8 cellular contexts compared by ENCODE assay signal in genomic region chr4:173288698-173289350, GRCh38. TPM values are rescaled to one million over a fixed set of nuclear protein-coding genes. Genes with fewer than 3 reads are reported as not detected.
A peak's percentile ranks its signal among the peaks of the same experiment; 100 is the strongest.
DNase-seq lines count a peak whose midpoint lies in the region; ATAC-seq and TF ChIP-seq lines count a peak whose summit lies in the region.

No MANE protein-coding gene starts in this region.

- intact Hi-C loops in lower lobe of right lung (cut with DNase I): no loop called here

- H3K27me3 Mint-ChIP-seq in T-helper 1 cell treated with Interleukin-12 subunit alpha and Interleukin-12 subunit beta and Interleukin-4 antibody, amounts not matched to agents 30 μg/mL and 1 μg/mL, for 36 hours (ENCODE audit: low read depth): no peaks in the 10 kb centered on the region

- no peaks in the 10 kb centered on the region for H3K9me2 ChIP-seq in GM23248 (ENCODE audit: insufficient read depth)

- no peak overlapping the region for H2AFZ ChIP-seq in GM23248

- H3K27ac ChIP-seq in GM23248 (no peak overlapping the region), lower lobe of right lung (no peak overlapping the region)

- H3K4me1 ChIP-seq in GM23248 (ENCODE audit: insufficient read depth) (no peaks in the 10 kb centered on the region), lower lobe of right lung (no peaks in the 10 kb centered on the region)

- no peak for TF ChIP-seq CTCF in lower lobe of right lung (IDR thresholded peaks at IDR 0.05)

- peaks cover 10% of the 10 kb centered on the region for H3K9me3 Mint-ChIP-seq in T-helper 1 cell treated with Interleukin-12 subunit alpha and Interleukin-12 subunit beta and Interleukin-4 antibody, amounts not matched to agents 30 μg/mL and 1 μg/mL, for 36 hours

- POLR2A ChIA-PET in HEK293T (lab: Yijun Ruan, JAX): no interaction called here

- no peaks in the 10 kb centered on the region for H3F3A ChIP-seq in GM23248 (ENCODE audit: insufficient read depth)

- H3K9ac ChIP-seq in GM23248: no peak overlapping the region

- H3K9me3 ChIP-seq in GM23248 (ENCODE audit: low read depth) (no peaks in the 10 kb centered on the region), lower lobe of right lung (peaks cover 26% of the 10 kb centered on the region)

- H3K4me1 Mint-ChIP-seq in T-helper 1 cell treated with Interleukin-12 subunit alpha and Interleukin-12 subunit beta and Interleukin-4 antibody, amounts not matched to agents 30 μg/mL and 1 μg/mL, for 36 hours (ENCODE audit: low read depth): peaks cover 14% of the 10 kb centered on the region

- no peak overlapping the region for H3K4me2 ChIP-seq in GM23248 (ENCODE audit: unreplicated experiment)

- peak; percentile 1 for DNase-seq in GM23248
- no peak for DNase-seq in lower lobe of right lung
- DNase-seq in HEK293T (ENCODE audit: extremely low spot score): no peak
- no peak for DNase-seq in Ammon's horn (ENCODE audit: low spot score)
- DNase-seq in NCI-H1105 (lab: John Stamatoyannopoulos, UW): no peak

- CTCF ChIA-PET in HEK293T (lab: Yijun Ruan, JAX): interaction anchor here (0.6 to 3.2 kb wide), 2 partner anchors 13 to 239 kb away, joined by 4 to 18 read pairs; no protein-coding TSS in a partner anchor

- H3K79me2 ChIP-seq in GM23248 (ENCODE audit: insufficient read depth): no peaks in the 10 kb centered on the region

- H3K27ac Mint-ChIP-seq in T-helper 1 cell treated with Interleukin-12 subunit alpha and Interleukin-12 subunit beta and Interleukin-4 antibody, amounts not matched to agents 30 μg/mL and 1 μg/mL, for 36 hours: peak overlapping the region; percentile 76

- ATAC-seq in GM18517 (IDR thresholded peaks at IDR 0.05; ENCODE audit: unreplicated experiment): peak; percentile 44
- ATAC-seq in lower lobe of right lung: no peak
- ATAC-seq in GM21717 (IDR thresholded peaks at IDR 0.05; ENCODE audit: unreplicated experiment): no peak

- H3K27me3 ChIP-seq in GM23248 (replicated peaks; ENCODE audit: insufficient read depth): no peaks in the 10 kb centered on the region
- no peaks in the 10 kb centered on the region for H3K27me3 ChIP-seq in lower lobe of right lung (ENCODE audit: low read depth)

- no peaks in the 10 kb centered on the region for H4K20me1 ChIP-seq in GM23248 (ENCODE audit: insufficient read depth)

- WGBS in GM23248 (ENCODE audit: low coverage in 1 of 2, low lambda C conversion rate in 2 of 2, missing lambda C conversion rate in 2 of 2), 2 experiments: 94 to 99% methylated on average over 3 of the region's 3 CpGs

- H3K36me3 Mint-ChIP-seq in T-helper 1 cell treated with Interleukin-12 subunit alpha and Interleukin-12 subunit beta and Interleukin-4 antibody, amounts not matched to agents 30 μg/mL and 1 μg/mL, for 36 hours (ENCODE audit: low read depth): no peaks in the 10 kb centered on the region

- H3K36me3 ChIP-seq in GM23248 (ENCODE audit: low read depth) (no peaks in the 10 kb centered on the region), lower lobe of right lung (no peaks in the 10 kb centered on the region)

- in situ Hi-C loops in GM23248 (cut with MboI): no loop called here

- peak overlapping the region; percentile 74 for H3K4me3 Mint-ChIP-seq in T-helper 1 cell treated with Interleukin-12 subunit alpha and Interleukin-12 subunit beta and Interleukin-4 antibody, amounts not matched to agents 30 μg/mL and 1 μg/mL, for 36 hours

- H3K4me3 ChIP-seq in GM23248 (no peak overlapping the region), lower lobe of right lung (peak overlapping the region; percentile 33)

TF ChIP-seq in HEK293T, 16 proteins besides CTCF, POLR2A, EP300 and RAD21:
- TF ChIP-seq TARDBP (IDR thresholded peaks at IDR 0.05): no peak
- no peak for TF ChIP-seq LEF1 (IDR thresholded peaks at IDR 0.05; ENCODE audit: borderline replicate concordance)
- TF ChIP-seq HDGF (IDR thresholded peaks at IDR 0.05; ENCODE audit: borderline replicate concordance): no peak

RNA-seq across cellular contexts. Expression of gene HMGB2, which starts 45.3 kb away (rescaled TPM):
- total RNA-seq in GM23248 (2014; rRNA removed; shearing (Covaris generic)): 23.8 and 31.1 TPM in 2 replicates
- 91.6 and 92.0 TPM in 2 replicates for polyA plus RNA-seq in GM23248 (2016; fragmentation: Nextera tagmentation; extraction: Ambion mirVana)
- total RNA-seq in lower lobe of right lung: 40.9 TPM
